ENCODE assay signal across 1 cellular context in genomic region chr2:151971301-151972072, GRCh38.
TF ChIP-seq lines count a peak whose summit lies in the region.

No MANE protein-coding gene starts in this region.

TF ChIP-seq in H1, 55 proteins besides CTCF, POLR2A, EP300 and RAD21 (continued from another document):
- no peak for TF ChIP-seq CEBPB (IDR thresholded peaks at IDR 0.05; ENCODE audit: low read depth, low read length)
- TF ChIP-seq SIN3A (conservative IDR thresholded peaks at IDR 0.05 in 1 of 2, IDR thresholded peaks at IDR 0.05 in 1 of 2; ENCODE audit: low read depth in 1 of 2, low read length in 2 of 2) = no peak
- TF ChIP-seq ATF3 (IDR thresholded peaks at IDR 0.05; ENCODE audit: insufficient read depth, low read depth, low read length) = no peak
- no peak for TF ChIP-seq YY1 (IDR thresholded peaks at IDR 0.05; ENCODE audit: low read depth, low read length)
- TF ChIP-seq TCF12 (IDR thresholded peaks at IDR 0.05; ENCODE audit: low read depth, low read length) = no peak
- no peak for TF ChIP-seq BRCA1 (IDR thresholded peaks at IDR 0.05; ENCODE audit: low read depth, low read length)
- TF ChIP-seq TEAD4 (IDR thresholded peaks at IDR 0.05; ENCODE audit: low read depth, low read length) = no peak
- TF ChIP-seq TBP (IDR thresholded peaks at IDR 0.05; ENCODE audit: low read depth, low read length) = no peak
- TF ChIP-seq KDM5A (IDR thresholded peaks at IDR 0.05; ENCODE audit: low read length) = no peak
- TF ChIP-seq SUZ12 (IDR thresholded peaks at IDR 0.05; ENCODE audit: low read length) = no peak
- TF ChIP-seq CTBP2 (IDR thresholded peaks at IDR 0.05; ENCODE audit: borderline replicate concordance, insufficient read depth, insufficient read length, low read length) = no peak
- TF ChIP-seq SP4 (IDR thresholded peaks at IDR 0.05; ENCODE audit: low read length) = no peak
